ENCODE assay signal across 9 cellular contexts in genomic region chr14:105974902-105975301, GRCh38.
A peak's percentile ranks its signal among the peaks of the same experiment; 100 is the strongest.
DNase-seq lines count a peak whose midpoint lies in the region; ATAC-seq and TF ChIP-seq lines count a peak whose summit lies in the region.
"Had no signal": no experiment of that assay in that cellular context is flagged by ENCODE, and none has a peak within 500 bp of the region (broad histone marks: within the 10 kb centered on the region; RNA-seq: fewer than 3 reads in every experiment).

No MANE protein-coding gene starts in this region.

- H3K27ac ChIP-seq in H9 (ENCODE audit: insufficient read length, low read depth, low read length), result no peak overlapping the region
- no peak overlapping the region for H3K27ac ChIP-seq in heart left ventricle
- no peak overlapping the region for H3K27ac ChIP-seq in body of pancreas
- H3K27ac ChIP-seq: HL-60 had no signal

- no peak overlapping the region for H3K27ac Mint-ChIP-seq in H9

- H2AK5ac ChIP-seq in H9 (ENCODE audit: insufficient read length, low read length), result no peak overlapping the region

- no peak overlapping the region for H3K14ac ChIP-seq in H9 (ENCODE audit: insufficient read depth, low read length)

- DNase-seq in DMS114 treated with DMSO at 0.1 percent for 48 hours (lab: John Stamatoyannopoulos, UW; ENCODE audit: unreplicated experiment) (peak; percentile 66), NCI-H1694 (lab: John Stamatoyannopoulos, UW) (peak; percentile 86), H9 (no peak), heart left ventricle (no peak), SHP77 treated with DMSO at 0.1 percent for 48 hours (lab: John Stamatoyannopoulos, UW) (no peak), body of pancreas (no peak)
- peak; percentile 38 to 66 (median 38) for DNase-seq in activated CD8-positive, alpha-beta memory T cell treated with anti-CD3 and anti-CD28 coated beads for 48 hours (ENCODE audit: low read depth in 2 of 3, low spot score in 2 of 3)
- peak; percentile 29 to 39 for DNase-seq in stimulated activated CD4-positive, alpha-beta T cell treated with anti-CD3 and anti-CD28 coated beads, Interleukin-12 subunit alpha, Interleukin-12 subunit beta, amount 100 ng/mL, for 24 hours (ENCODE audit: low read depth in 2 of 2)

- H3K4me3 ChIP-seq in heart left ventricle, result no peak overlapping the region
- no peak overlapping the region for H3K4me3 ChIP-seq in body of pancreas

- peaks cover 8 to 46% (median 35%) of the 10 kb centered on the region in 3 experiments; a peak in 6 of 7 replicates for H3K36me3 Mint-ChIP-seq in H9 (ENCODE audit: insufficient read depth in 1 of 3, low read depth in 3 of 3)

- H3K4me1 ChIP-seq in H9 (ENCODE audit: insufficient read depth, low read length) (no peaks in the 10 kb centered on the region), heart left ventricle (no peaks in the 10 kb centered on the region), body of pancreas (no peaks in the 10 kb centered on the region)

- WGBS in H9 (ENCODE audit: extremely low coverage, insufficient read length, low lambda C conversion rate), result no CpG with 5 or more reads among the region's 6 CpGs
- 25 to 37% (median 33%) methylated on average over 6 of the region's 6 CpGs for WGBS in heart left ventricle, 4 donors
- WGBS in body of pancreas, 2 donors, result 13 to 22% methylated on average over 4 to 6 of the region's 6 CpGs

- TF ChIP-seq POLR2A in heart left ventricle (IDR thresholded peaks at IDR 0.05) (no peak), body of pancreas (IDR thresholded peaks at IDR 0.05) (no peak)

- no peak for TF ChIP-seq CTCF in H9 (conservative IDR thresholded peaks at IDR 0.05)
- peak in 2 of 12 donors; percentile 20 to 22 for TF ChIP-seq CTCF in heart left ventricle (IDR thresholded peaks at IDR 0.05)
- peak in 1 of 7 experiments; percentile 8 for TF ChIP-seq CTCF in body of pancreas (IDR thresholded peaks at IDR 0.05)

- H3K4ac ChIP-seq in H9 (ENCODE audit: low read depth, low read length), result no peak overlapping the region

- no peaks in the 10 kb centered on the region for H3K79me2 ChIP-seq in H9 (ENCODE audit: insufficient read depth, low read length)

- H2BK15ac ChIP-seq in H9 (ENCODE audit: low read depth, low read length), result no peak overlapping the region

- H3K9me3 ChIP-seq in H9 (ENCODE audit: control insufficient read depth, low read depth, low read length) (peaks cover 98% of the 10 kb centered on the region), heart left ventricle (no peaks in the 10 kb centered on the region), body of pancreas (no peaks in the 10 kb centered on the region)

- no peaks in the 10 kb centered on the region for H3K4me1 Mint-ChIP-seq in H9

- no peak overlapping the region for H4K8ac ChIP-seq in H9 (replicated peaks; ENCODE audit: insufficient read length, low read depth, low read length)

- H3K4me2 ChIP-seq in H9 (ENCODE audit: insufficient read depth, insufficient read length, low read length), result no peak overlapping the region

- no peaks in the 10 kb centered on the region for H4K20me1 ChIP-seq in H9 (ENCODE audit: control insufficient read depth, insufficient read depth, insufficient read length)

- intact Hi-C loops in heart left ventricle (cut with DNase I), result no loop called here
- intact Hi-C loops in body of pancreas (cut with DNase I), result no loop called here

- H2BK12ac ChIP-seq in H9 (ENCODE audit: insufficient read length, low read depth, low read length), result no peak overlapping the region

- H2BK5ac ChIP-seq in H9 (ENCODE audit: insufficient read length, low read length), result no peak overlapping the region

- H3K18ac ChIP-seq in H9 (ENCODE audit: insufficient read length, low read depth, low read length), result no peak overlapping the region

- no peaks in the 10 kb centered on the region for H3K79me1 ChIP-seq in H9 (ENCODE audit: insufficient read depth, low read depth, low read length, poor library complexity, severe bottlenecking)

- H3K9ac ChIP-seq in H9 (ENCODE audit: extremely low read depth, insufficient read length, low read length), result no peak overlapping the region

- peaks cover 96 to 97% of the 10 kb centered on the region in 2 experiments for H3K9me3 Mint-ChIP-seq in H9

- no peak overlapping the region for H2BK120ac ChIP-seq in H9 (ENCODE audit: low read depth, low read length, poor library complexity, severe bottlenecking)

- H3K23ac ChIP-seq in H9 (ENCODE audit: insufficient read length, low read depth, low read length), result no peak overlapping the region

- no peak overlapping the region for H3K56ac ChIP-seq in H9 (ENCODE audit: insufficient read length, low read depth, low read length)

- H3K36me3 ChIP-seq in heart left ventricle, result no peaks in the 10 kb centered on the region
- no peaks in the 10 kb centered on the region for H3K36me3 ChIP-seq in body of pancreas (replicated peaks in 1 of 2; ENCODE audit: insufficient read depth in 1 of 2, low read depth in 2 of 2)

- no peaks in the 10 kb centered on the region for H3K23me2 ChIP-seq in H9 (ENCODE audit: insufficient read length, low read depth, low read length, poor library complexity, severe bottlenecking)

- no peak overlapping the region for H3T11ph ChIP-seq in H9 (ENCODE audit: low read length)

- no peak overlapping the region for H4K91ac ChIP-seq in H9 (ENCODE audit: insufficient read length, low read depth, low read length)

- H3K27me3 ChIP-seq in H9 (ENCODE audit: insufficient read depth, low read length) (no peaks in the 10 kb centered on the region), heart left ventricle (peaks cover 0 to 21% (median 0%) of the 10 kb centered on the region in 9 donors), body of pancreas (no peaks in the 10 kb centered on the region)

- H2BK20ac ChIP-seq in H9 (ENCODE audit: low read depth, low read length, poor library complexity, severe bottlenecking), result no peak overlapping the region

- no peak overlapping the region for H3K4me3 Mint-ChIP-seq in H9

- H2AFZ ChIP-seq in H9 (ENCODE audit: low read length), result no peak overlapping the region

- peaks cover 2% of the 10 kb centered on the region for H3K27me3 Mint-ChIP-seq in H9 (ENCODE audit: low read depth)

- no peak for ATAC-seq in heart left ventricle
- no peak for ATAC-seq in body of pancreas

- H4K5ac ChIP-seq in H9 (ENCODE audit: insufficient read length, low read depth, low read length), result no peak overlapping the region

Comparison
In these comparisons a context has a peak if more than half of its experiments do, and no peak if none do; other contexts are left out.
1. DNase-seq: peak in DMS114 treated with DMSO at 0.1 percent for 48 hours (single experiment), NCI-H1694 (single experiment), activated CD8-positive, alpha-beta memory T cell treated with anti-CD3 and anti-CD28 coated beads for 48 hours (3 of 3) and stimulated activated CD4-positive, alpha-beta T cell treated with anti-CD3 and anti-CD28 coated beads, Interleukin-12 subunit alpha, Interleukin-12 subunit beta, amount 100 ng/mL, for 24 hours (2 of 2); none in H9 (single experiment), heart left ventricle (0 of 5), SHP77 treated with DMSO at 0.1 percent for 48 hours (single experiment) and body of pancreas (0 of 4).